In the genomic region with DNA sequence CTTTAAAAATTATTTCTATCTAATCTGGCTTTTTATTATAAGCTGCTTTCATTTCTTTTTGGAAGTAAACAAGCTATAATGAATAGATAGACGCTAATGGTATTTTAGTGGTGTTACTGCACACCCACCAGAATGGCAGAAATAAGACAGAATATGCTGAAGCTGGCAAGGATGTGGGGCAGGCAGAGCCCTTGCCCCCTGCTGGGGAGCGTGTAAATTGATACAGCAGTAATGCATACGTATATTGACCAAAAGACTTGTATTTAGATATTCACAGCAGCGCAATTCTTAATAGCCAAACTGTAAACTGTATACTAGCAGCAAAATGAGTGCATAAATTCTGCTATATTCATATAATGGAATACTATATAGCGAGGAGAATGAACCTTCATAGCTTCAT, we compare ENCODE assay signal across 11 cellular contexts. TPM values are rescaled to one million over a fixed set of nuclear protein-coding genes. Genes with fewer than 3 reads are reported as not detected.
DNase-seq lines count a peak whose midpoint lies in the region; ATAC-seq and TF ChIP-seq lines count a peak whose summit lies in the region.
"Had no signal": no experiment of that assay in that cellular context is flagged by ENCODE, and none has a peak within 500 bp of the region (broad histone marks: within the 10 kb centered on the region; RNA-seq: fewer than 3 reads in every experiment).

No MANE protein-coding gene starts in this region.

- intact Hi-C loops in CD8-positive, alpha-beta T cell (cut with DNase I, micrococcal nuclease): loop anchor here in 1 of 2 experiments (1.0 kb wide), 1 partner anchor 374 kb away; no protein-coding TSS in a partner anchor

- no peaks in the 10 kb centered on the region for H3K4me1 ChIP-seq in CD8-positive, alpha-beta T cell (ENCODE audit: insufficient read depth, low read length)
- H3K4me1 ChIP-seq in Peyer's patch (no peaks in the 10 kb centered on the region), fibroblast of lung (ENCODE audit: control insufficient read depth, extremely low read depth, insufficient read depth, low read length) (no peaks in the 10 kb centered on the region)

- peak; percentile 20 for DNase-seq in ACHN
- DNase-seq in CD8-positive, alpha-beta T cell: peak in 2 of 7 experiments; percentile 17 to 28
- no peak for DNase-seq in Peyer's patch
- peak in 1 of 2 donors; percentile 5 for DNase-seq in fibroblast of lung (ENCODE audit: low read depth in 2 of 2)
- DNase-seq in NCI-H510A (lab: John Stamatoyannopoulos, UW): no peak
- no peak for DNase-seq in activated effector memory CD4-positive, alpha-beta T cell treated with anti-CD3 and anti-CD28 coated beads, Interleukin-2, amount 50 U/mL, for 16 hours
- DNase-seq: NK-92 treated with Interleukin-12 subunit alpha and Interleukin-12 subunit beta, amount 100 ng/mL, for 24 hours had no signal

- H4K20me1 ChIP-seq in fibroblast of lung (ENCODE audit: control insufficient read depth, extremely low read depth, insufficient read depth, low read length): no peaks in the 10 kb centered on the region

- TF ChIP-seq POLR2A in Peyer's patch (IDR thresholded peaks at IDR 0.05): no peak

- peaks cover 27% of the 10 kb centered on the region for H3K36me3 ChIP-seq in CD8-positive, alpha-beta T cell (ENCODE audit: insufficient read depth, low read length)
- H3K36me3 ChIP-seq in Peyer's patch (peaks cover 0 to 87% (median 0%) of the 10 kb centered on the region in 3 donors), fibroblast of lung (ENCODE audit: control insufficient read depth, insufficient read depth, low read length) (peaks cover 4% of the 10 kb centered on the region)

- POLR2A ChIA-PET in CD8-positive, alpha-beta T cell (lab: Charles Lee): no interaction called here

- no peaks in the 10 kb centered on the region for H3K9me3 ChIP-seq in CD8-positive, alpha-beta T cell (ENCODE audit: low read length)
- H3K9me3 ChIP-seq in Peyer's patch (no peaks in the 10 kb centered on the region), fibroblast of lung (ENCODE audit: control insufficient read depth, insufficient read depth, low read depth, low read length) (no peaks in the 10 kb centered on the region)

- in situ Hi-C loops in ACHN (cut with HindIII; ENCODE audit: low pct_ligation_motif_present, low pct_unique_long_range_greater_than_20kb, low sequenced_read_pairs): no loop called here

- H3K27me3 Mint-ChIP-seq in CD8-positive, alpha-beta T cell (ENCODE audit: low read depth): no peaks in the 10 kb centered on the region

- no peak overlapping the region for H3K9ac ChIP-seq in fibroblast of lung (ENCODE audit: insufficient read depth, low read length)
- H3K9ac ChIP-seq: KMS-11 had no signal

- no peak overlapping the region for H3K4me3 ChIP-seq in CD8-positive, alpha-beta T cell (ENCODE audit: low read depth, low read length)
- H3K4me3 ChIP-seq in Peyer's patch (no peak overlapping the region), fibroblast of lung (replicated peaks in 1 of 4; ENCODE audit: control extremely low read depth in 1 of 4, insufficient read depth in 1 of 4, low read depth in 3 of 4, low read length in 4 of 4) (no peak overlapping the region)

- TF ChIP-seq CTCF in CD8-positive, alpha-beta T cell (IDR thresholded peaks at IDR 0.05): no peak
- TF ChIP-seq CTCF in Peyer's patch (IDR thresholded peaks at IDR 0.05) (peak in 4 of 6 experiments; percentile 9 to 28 (median 18)), fibroblast of lung (conservative IDR thresholded peaks at IDR 0.05 in 1 of 2, IDR thresholded peaks at IDR 0.05 in 1 of 2; ENCODE audit: low read depth in 1 of 2, low read length in 2 of 2) (peak; percentile 7 to 33)

- no peaks in the 10 kb centered on the region for H3K9me3 Mint-ChIP-seq in CD8-positive, alpha-beta T cell
- H3K9me3 Mint-ChIP-seq: stimulated activated effector memory CD8-positive, alpha-beta T cell treated with anti-CD3 and anti-CD28 coated beads, Interleukin-12 subunit alpha, Interleukin-12 subunit beta, amount 100 ng/mL, for 72 hours had no signal

- CTCF ChIA-PET in CD8-positive, alpha-beta T cell (lab: Charles Lee): interaction anchor here (1.0 to 2.3 kb wide), 7 partner anchors 10 to 383 kb away, joined by 3 to 11 read pairs (median 5); no protein-coding TSS in a partner anchor

- peaks cover 87% of the 10 kb centered on the region for H3K36me3 Mint-ChIP-seq in CD8-positive, alpha-beta T cell

- ATAC-seq in CD8-positive, alpha-beta T cell: peak; percentile 67
- no peak for ATAC-seq in HG03342 (IDR thresholded peaks at IDR 0.05; ENCODE audit: unreplicated experiment)
- ATAC-seq in GM21737 (IDR thresholded peaks at IDR 0.05; ENCODE audit: unreplicated experiment): no peak
- ATAC-seq: stimulated activated effector memory CD8-positive, alpha-beta T cell treated with anti-CD3 and anti-CD28 coated beads, Interleukin-12 subunit alpha, Interleukin-12 subunit beta, amount 100 ng/mL, for 72 hours had no signal

- no peak overlapping the region for H3K27ac Mint-ChIP-seq in CD8-positive, alpha-beta T cell
- H3K27ac Mint-ChIP-seq: stimulated activated effector memory CD8-positive, alpha-beta T cell treated with anti-CD3 and anti-CD28 coated beads, Interleukin-12 subunit alpha, Interleukin-12 subunit beta, amount 100 ng/mL, for 72 hours had no signal

- H3K4me3 Mint-ChIP-seq in CD8-positive, alpha-beta T cell: no peak overlapping the region
- H3K4me3 Mint-ChIP-seq: stimulated activated effector memory CD8-positive, alpha-beta T cell treated with anti-CD3 and anti-CD28 coated beads, Interleukin-12 subunit alpha, Interleukin-12 subunit beta, amount 100 ng/mL, for 72 hours had no signal

- H3K4me1 Mint-ChIP-seq in CD8-positive, alpha-beta T cell (ENCODE audit: low read depth): peaks cover 4% of the 10 kb centered on the region

- no peak overlapping the region for H2AFZ ChIP-seq in fibroblast of lung (ENCODE audit: low read length)

- H3K27me3 ChIP-seq in CD8-positive, alpha-beta T cell (ENCODE audit: insufficient read depth, low read length): no peaks in the 10 kb centered on the region
- H3K27me3 ChIP-seq in Peyer's patch (no peaks in the 10 kb centered on the region), fibroblast of lung (ENCODE audit: control insufficient read depth, insufficient read depth, low read length) (no peaks in the 10 kb centered on the region)

- H3K79me2 ChIP-seq in fibroblast of lung (ENCODE audit: control insufficient read depth, insufficient read depth, low read length): no peaks in the 10 kb centered on the region

- no peak overlapping the region for H3K27ac ChIP-seq in CD8-positive, alpha-beta T cell (ENCODE audit: low read depth, low read length)
- no peak overlapping the region for H3K27ac ChIP-seq in Peyer's patch
- H3K27ac ChIP-seq in fibroblast of lung (ENCODE audit: insufficient read depth, low read length): no peak overlapping the region
- H3K27ac ChIP-seq: KMS-11 had no signal

- no peak overlapping the region for H3K4me2 ChIP-seq in fibroblast of lung (ENCODE audit: extremely low read depth, insufficient read depth, low read length)
- H3K4me2 ChIP-seq: KMS-11 had no signal

RNA-seq across cellular contexts. Expression of a gene that starts 35.3 kb away (rescaled TPM):
- total RNA-seq in CD8-positive, alpha-beta T cell: 10 to 100 TPM in 1 of 2 experiments, 1 to 10 TPM in 1; 9.3 to 10.3 TPM
- total RNA-seq in Peyer's patch: 10 to 100 TPM in 3 of 4 donors, 1 to 10 TPM in 1; 6.6 to 48.3 (median 37.0) TPM
- 36.0 and 37.2 TPM in 2 replicates for total RNA-seq in fibroblast of lung
- polyA plus RNA-seq in fibroblast of lung: 27.4 and 35.6 TPM in 2 replicates
- 17.8 and 23.1 TPM in 2 replicates for polyA plus RNA-seq in fibroblast of lung (2012)
- polyA minus RNA-seq in fibroblast of lung (ENCODE audit: low replicate concordance): 13.2 and 18.2 TPM in 2 replicates

RNA-seq across cellular contexts. Expression of a gene that starts 49.3 kb away (rescaled TPM):
- total RNA-seq in CD8-positive, alpha-beta T cell: 100 to 1,000 TPM; 109 TPM
- 100 to 1,000 TPM in 3 of 4 donors, 10 to 100 TPM in 1; 93.8 to 190 (median 146) TPM for total RNA-seq in Peyer's patch
- total RNA-seq in fibroblast of lung: 85.3 and 92.3 TPM in 2 replicates
- 280 and 296 TPM in 2 replicates for polyA plus RNA-seq in fibroblast of lung
- polyA plus RNA-seq in fibroblast of lung (2012): 275 and 298 TPM in 2 replicates
- 119 and 168 TPM in 2 replicates for polyA minus RNA-seq in fibroblast of lung (ENCODE audit: low replicate concordance)

RNA-seq across cellular contexts. Expression of a gene that starts 54.6 kb away (rescaled TPM):
- total RNA-seq in CD8-positive, alpha-beta T cell: 10 to 100 TPM; 38.2 to 44.6 TPM
- total RNA-seq in Peyer's patch (10 to 100 TPM in 3 of 4 donors, 1 to 10 TPM in 1; 4.8 to 23.1 (median 11.3) TPM), fibroblast of lung (2.8 and 4.6 TPM in 2 replicates)
- 0.76 and 1.4 TPM in 2 replicates for polyA plus RNA-seq in fibroblast of lung
- 0.87 and 1.7 TPM in 2 replicates for polyA plus RNA-seq in fibroblast of lung (2012)
- polyA minus RNA-seq in fibroblast of lung (ENCODE audit: low replicate concordance): 0.63 and 1.2 TPM in 2 replicates
